In the genomic region with DNA sequence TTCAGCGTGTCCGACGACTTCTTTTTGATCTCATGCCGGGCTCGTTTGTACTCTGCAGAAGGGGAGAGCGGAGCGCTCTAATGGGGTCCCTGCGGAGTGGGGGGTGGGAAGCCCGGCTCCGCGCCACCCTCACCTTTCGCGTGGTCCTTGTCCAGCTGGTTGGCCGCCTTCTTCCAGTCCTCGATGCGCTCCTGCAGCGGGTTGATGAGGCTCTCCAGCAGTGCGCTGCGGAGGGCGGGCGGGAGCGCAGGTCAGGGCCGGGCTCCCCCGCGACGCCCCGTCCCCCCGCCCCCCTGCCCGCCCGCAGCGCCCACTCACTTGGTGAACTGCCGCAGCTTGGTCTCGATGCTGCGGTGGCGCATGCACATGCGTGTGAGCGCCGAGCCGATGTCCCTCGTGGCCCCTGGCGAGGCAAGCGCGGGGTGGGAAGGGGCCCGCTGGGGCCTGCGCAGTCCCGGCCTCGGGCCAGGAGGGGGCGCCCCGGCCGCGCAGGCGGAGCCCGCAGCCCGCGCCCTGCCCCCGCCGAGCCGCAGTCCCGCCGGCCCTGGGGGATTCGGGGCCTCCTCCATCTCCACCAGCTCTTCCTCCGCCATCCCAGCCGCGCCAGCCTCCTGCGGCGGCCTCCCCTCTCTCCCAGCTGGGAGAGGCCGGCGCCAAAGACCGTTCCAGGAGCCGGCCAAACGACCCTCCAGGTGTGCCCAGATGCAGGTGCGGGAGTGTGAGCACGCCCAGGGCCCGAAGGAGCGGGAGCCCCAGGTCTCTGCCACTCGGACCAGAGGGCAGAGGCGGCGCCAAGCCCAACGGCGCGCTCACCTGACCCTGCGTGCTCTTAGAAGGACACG, we compare ENCODE assay signal across 13 cellular contexts. TPM values are rescaled to one million over a fixed set of nuclear protein-coding genes. Genes with fewer than 3 reads are reported as not detected.
DNase-seq lines count a peak whose midpoint lies in the region; ATAC-seq, FAIRE-seq and TF ChIP-seq lines count a peak whose summit lies in the region.
"Had no signal": no experiment of that assay in that cellular context is flagged by ENCODE, and none has a peak within 500 bp of the region (broad histone marks: within the 10 kb centered on the region; RNA-seq: fewer than 3 reads in every experiment).

No MANE protein-coding gene starts in this region.

- TF ChIP-seq CTCF in A549 (IDR thresholded peaks at IDR 0.05) (peak; percentile 80), dorsolateral prefrontal cortex (IDR thresholded peaks at IDR 0.05 in 54 of 56, conservative IDR thresholded peaks at IDR 0.05 in 2 of 56; ENCODE audit: low read depth in 1 of 56, partially characterized antibody in 56 of 56) (peak in 51 of 56 donors; percentile 24 to 93 (median 64))

- peak; percentile 42 to 89; a peak in 4 of 5 replicates for TF ChIP-seq RAD21 in A549 (conservative IDR thresholded peaks at IDR 0.05 in 1 of 2, IDR thresholded peaks at IDR 0.05 in 1 of 2)

- H3K9me3 ChIP-seq in A549: no peaks in the 10 kb centered on the region
- no peaks in the 10 kb centered on the region for H3K9me3 ChIP-seq in HUES6 (ENCODE audit: control insufficient read depth, insufficient read depth, low read depth, low read length)
- H3K9me3 ChIP-seq: HAP-1 had no signal

- H3K4me3 ChIP-seq in A549 (no peak overlapping the region), HUES6 (ENCODE audit: low read depth, low read length) (0 out of 2 replicates have a peak overlapping the region, but pooled peaks have one; percentile 17), dorsolateral prefrontal cortex (peak overlapping the region in 54 of 59 donors; percentile 11 to 89 (median 50))
- H3K4me3 ChIP-seq: HAP-1 had no signal

- no peak overlapping the region for H3K9ac ChIP-seq in HUES6 (ENCODE audit: low read length)

- peaks cover 38% of the 10 kb centered on the region for H3K36me3 ChIP-seq in HUES6 (ENCODE audit: control insufficient read depth, insufficient read depth, low read length)

- peak overlapping the region; percentile 33 to 97; a peak in 3 of 6 replicates for H3K27ac ChIP-seq in A549
- no peak overlapping the region; the same call in 1 of the 2 replicates for H3K27ac ChIP-seq in HUES6 (ENCODE audit: low read depth, low read length)
- peak overlapping the region; percentile 48 to 98 (median 94) for H3K27ac ChIP-seq in dorsolateral prefrontal cortex

- H3K4me2 ChIP-seq in A549: no peak overlapping the region; the same call in 2 of the 3 replicates

- intact Hi-C loops in dorsolateral prefrontal cortex (cut with DNase I): loop anchor here (1.0 to 5.0 kb wide), 5 partner anchors 45 to 91 kb away; no protein-coding TSS in a partner anchor

- H3K4me1 ChIP-seq in A549 (peaks cover 54% of the 10 kb centered on the region), HUES6 (ENCODE audit: control insufficient read depth, insufficient read depth, low read length) (peaks cover 28% of the 10 kb centered on the region; the same call in 1 of the 2 replicates)
- H3K4me1 ChIP-seq: HAP-1 had no signal

- H3K27me3 ChIP-seq in HUES6 (ENCODE audit: control insufficient read depth, insufficient read depth, low read length) (no peaks in the 10 kb centered on the region), dorsolateral prefrontal cortex (no peaks in the 10 kb centered on the region)

- WGBS in A549 (ENCODE audit: missing lambda C conversion rate): 80% methylated on average over 40 of the region's 83 CpGs

- no peak for TF ChIP-seq POLR2A in A549 (IDR thresholded peaks at IDR 0.05; ENCODE audit: low read length)

- no peak for TF ChIP-seq EP300 in A549 (IDR thresholded peaks at IDR 0.05)

- FAIRE-seq in A549 (lab: Jason Lieb, UNC): no peak
- FAIRE-seq: colon had no signal

- ATAC-seq in A549 (peak; percentile 37 to 57; a peak in 3 of 6 replicates), HG03045 (IDR thresholded peaks at IDR 0.05; ENCODE audit: unreplicated experiment) (no peak)
- no peak for ATAC-seq in activated CD4-positive, CD25-positive, alpha-beta regulatory T cell treated with anti-CD3 and anti-CD28 coated beads, Interleukin-2, amount 50 U/mL, for 24 hours

- POLR2A ChIA-PET in A549 (lab: Yijun Ruan, JAX): no interaction called here

- CTCF ChIA-PET in A549 (lab: Yijun Ruan, JAX): interaction anchor here (0.7 to 23.4 kb wide), 28 partner anchors 9 to 679 kb away, joined by 3 to 463 read pairs (median 6); a partner anchor contains a TSS

- peak in 1 of 2 experiments; percentile 54 for DNase-seq in A549 (ENCODE audit: low read depth in 1 of 2, low spot score in 1 of 2)
- no peak for DNase-seq in dorsolateral prefrontal cortex
- DNase-seq in midbrain (lab: John Stamatoyannopoulos, UW): peak; percentile 30
- no peak for DNase-seq in NCI-H748 treated with DMSO at 0.1 percent for 48 hours (lab: John Stamatoyannopoulos, UW)
- no peak for DNase-seq in activated gamma-delta T cell treated with Interleukin-2 at 50 U/mL for 16 hours
- DNase-seq: COR-L47, naive B cell, T-helper 9 cell had no signal

TF ChIP-seq in A549, 52 proteins besides CTCF, POLR2A, EP300 and RAD21:
- TF ChIP-seq FOSB (CRISPR knock-in tag; IDR thresholded peaks at IDR 0.05) (no peak), SMC3 (IDR thresholded peaks at IDR 0.05) (peak; percentile 93)

RNA-seq across cellular contexts. Expression of a gene that starts 6.0 kb away (rescaled TPM):
- 10.8 and 13.1 TPM in 2 replicates for polyA plus RNA-seq in A549 (2011; rRNA removed)
- polyA plus RNA-seq in A549 (2012; cell fraction: cytosol; rRNA removed): 52.8 and 65.7 TPM in 2 replicates
- 97.7 and 160 TPM in 2 replicates for polyA plus RNA-seq in A549 (2012; cell fraction: nucleus; rRNA removed)
- polyA plus RNA-seq in A549 (2017; fragmentation: RNase III; extraction: RNeasy Plus Mini Kit Qiagen cat#74134 plus additional on column Dnase treatment): 27.1 to 37.4 TPM (median 33.5 TPM) in 3 replicates
- 11.4 and 19.0 TPM in 2 replicates for polyA minus RNA-seq in A549 (2011; rRNA and poly(A)+ RNA removed)
- total RNA-seq in dorsolateral prefrontal cortex: 100 to 1,000 TPM; 135 to 968 (median 301) TPM

RNA-seq across cellular contexts. Expression of a gene that starts 33.5 kb away (rescaled TPM):
- 0.12 and 0.25 TPM in 2 replicates for polyA plus RNA-seq in A549 (2011; rRNA removed)
- 0.73 and 1.2 TPM in 2 replicates for polyA plus RNA-seq in A549 (2012; cell fraction: cytosol; rRNA removed)
- polyA plus RNA-seq in A549 (2012; cell fraction: nucleus; rRNA removed): 0.94 and 1.5 TPM in 2 replicates
- 0.29 to 0.89 TPM (median 0.40 TPM) in 3 replicates for polyA plus RNA-seq in A549 (2017; fragmentation: RNase III; extraction: RNeasy Plus Mini Kit Qiagen cat#74134 plus additional on column Dnase treatment)
- 0.41 TPM in 1 of 2 replicates, not detected in the other for polyA minus RNA-seq in A549 (2011; rRNA and poly(A)+ RNA removed)
- total RNA-seq in dorsolateral prefrontal cortex: 10 to 100 TPM in 117 of 120 experiments, 1 to 10 TPM in 3; 5.0 to 52.7 (median 20.4) TPM

Comparison
In these comparisons a context has a peak if more than half of its experiments do, and no peak if none do; other contexts are left out.
1. ATAC-seq: peak in A549 (2 of 2); none in activated CD4-positive, CD25-positive, alpha-beta regulatory T cell treated with anti-CD3 and anti-CD28 coated beads, Interleukin-2, amount 50 U/mL, for 24 hours (0 of 2) and HG03045 (single experiment).